ENCODE assay signal across 11 cellular contexts in genomic region chr5:169545762-169546161, GRCh38. TPM values are rescaled to one million over a fixed set of nuclear protein-coding genes. Genes with fewer than 3 reads are reported as not detected.
DNase-seq lines count a peak whose midpoint lies in the region; ATAC-seq and TF ChIP-seq lines count a peak whose summit lies in the region.
"Had no signal": no experiment of that assay in that cellular context is flagged by ENCODE, and none has a peak within 500 bp of the region (broad histone marks: within the 10 kb centered on the region; RNA-seq: fewer than 3 reads in every experiment).

No MANE protein-coding gene starts in this region.

- in situ Hi-C loops in GM13976 (cut with MboI; ENCODE audit: low sequenced_read_pairs, unreplicated experiment): no loop called here

- intact Hi-C loops in activated CD4-positive, alpha-beta T cell treated with anti-CD3 and anti-CD28 coated beads for 36 hours (cut with DNase I, micrococcal nuclease): loop anchor here in 1 of 2 experiments (2.0 kb wide), 1 partner anchor 35 kb away; no protein-coding TSS in a partner anchor

- peaks cover 55% of the 10 kb centered on the region for H3K27me3 Mint-ChIP-seq in activated CD4-positive, alpha-beta T cell treated with anti-CD3 and anti-CD28 coated beads for 36 hours

- no peak overlapping the region for H3K4me3 Mint-ChIP-seq in activated CD4-positive, alpha-beta T cell treated with anti-CD3 and anti-CD28 coated beads for 36 hours

- H3K27ac Mint-ChIP-seq in activated CD4-positive, alpha-beta T cell treated with anti-CD3 and anti-CD28 coated beads for 36 hours: no peak overlapping the region

- H3K36me3 ChIP-seq in kidney epithelial cell (ENCODE audit: control insufficient read depth, insufficient read depth, low read length): no peaks in the 10 kb centered on the region
- H3K36me3 ChIP-seq: suprapubic skin had no signal

- no peak overlapping the region for H3K4me3 ChIP-seq in kidney epithelial cell (ENCODE audit: low read depth, low read length)
- H3K4me3 ChIP-seq: suprapubic skin had no signal

- no peaks in the 10 kb centered on the region for H3K9me3 Mint-ChIP-seq in activated CD4-positive, alpha-beta T cell treated with anti-CD3 and anti-CD28 coated beads for 36 hours (ENCODE audit: low read depth)

- TF ChIP-seq CTCF in kidney epithelial cell (IDR thresholded peaks at IDR 0.05; ENCODE audit: insufficient read depth, low read length, poor library complexity, severe bottlenecking) (no peak), GM13976 (IDR thresholded peaks at IDR 0.05; ENCODE audit: borderline replicate concordance, control extremely low read depth, extremely low read depth, insufficient read depth, missing control alignments) (no peak)

- POLR2A ChIA-PET in activated CD4-positive, alpha-beta T cell treated with anti-CD3 and anti-CD28 coated beads for 36 hours (lab: Charles Lee): interaction anchor here (0.6 kb wide), 1 partner anchor 146 kb away, joined by 4 read pairs; no protein-coding TSS in a partner anchor

- CTCF ChIA-PET in activated CD4-positive, alpha-beta T cell treated with anti-CD3 and anti-CD28 coated beads for 36 hours (lab: Charles Lee): interaction anchor here (0.5 to 1.3 kb wide), 4 partner anchors 8 to 743 kb away, joined by 3 to 5 read pairs (median 3); no protein-coding TSS in a partner anchor

- no peaks in the 10 kb centered on the region for H3K27me3 ChIP-seq in kidney epithelial cell (ENCODE audit: control insufficient read depth, insufficient read depth, low read length)
- H3K27me3 ChIP-seq: suprapubic skin had no signal

- ATAC-seq in activated CD4-positive, alpha-beta T cell treated with anti-CD3 and anti-CD28 coated beads for 36 hours: peak; percentile 100
- peak; percentile 72 for ATAC-seq in GM21717 (IDR thresholded peaks at IDR 0.05; ENCODE audit: unreplicated experiment)

- DNase-seq in activated CD4-positive, alpha-beta T cell treated with anti-CD3 and anti-CD28 coated beads for 36 hours: peak; percentile 22
- DNase-seq in activated CD4-positive, alpha-beta T cell treated with anti-CD3 and anti-CD28 coated beads for 4 hours: no peak
- DNase-seq in M059J (ENCODE audit: low read depth) (peak; percentile 67), kidney epithelial cell (ENCODE audit: low read depth) (peak; percentile 2), GM13976 (ENCODE audit: low spot score) (no peak), NCI-H1436 treated with DMSO at 0.1 percent for 48 hours (lab: John Stamatoyannopoulos, UW) (no peak), nucleus accumbens (lab: John Stamatoyannopoulos, UW) (no peak)
- DNase-seq: Kasumi-1, mesenchymal stem cell had no signal

- peaks cover 10% of the 10 kb centered on the region for H3K4me1 Mint-ChIP-seq in activated CD4-positive, alpha-beta T cell treated with anti-CD3 and anti-CD28 coated beads for 36 hours

- no peaks in the 10 kb centered on the region for H3K36me3 Mint-ChIP-seq in activated CD4-positive, alpha-beta T cell treated with anti-CD3 and anti-CD28 coated beads for 36 hours (ENCODE audit: low read depth)

RNA-seq across cellular contexts. Expression of gene SPDL1, which starts 37.8 kb away (rescaled TPM):
- 10 to 100 TPM; 40.3 to 56.6 TPM for total RNA-seq in activated CD4-positive, alpha-beta T cell treated with anti-CD3 and anti-CD28 coated beads for 36 hours
- 158 and 167 TPM in 2 replicates for total RNA-seq in M059J (2014; rRNA removed; shearing (Covaris generic))
- total RNA-seq in kidney epithelial cell: 17.9 and 64.3 TPM in 2 replicates

Comparison
In these comparisons a context has a peak if more than half of its experiments do, and no peak if none do; other contexts are left out.
1. DNase-seq: peak in activated CD4-positive, alpha-beta T cell treated with anti-CD3 and anti-CD28 coated beads for 36 hours (single experiment), M059J (single experiment) and kidney epithelial cell (single experiment); none in activated CD4-positive, alpha-beta T cell treated with anti-CD3 and anti-CD28 coated beads for 4 hours (0 of 2), GM13976 (single experiment), NCI-H1436 treated with DMSO at 0.1 percent for 48 hours (single experiment) and nucleus accumbens (0 of 56).